ENCODE assay signal across 8 cellular contexts in genomic region chr9:19457694-19458009, GRCh38. TPM values are rescaled to one million over a fixed set of nuclear protein-coding genes. Genes with fewer than 3 reads are reported as not detected.
DNase-seq lines count a peak whose midpoint lies in the region; ATAC-seq and TF ChIP-seq lines count a peak whose summit lies in the region.

No MANE protein-coding gene starts in this region.

- H4K91ac ChIP-seq in neuronal stem cell (ENCODE audit: low read depth, low read length, poor library complexity) = no peak overlapping the region

- H2AK5ac ChIP-seq in neuronal stem cell (ENCODE audit: low read depth, low read length) = no peak overlapping the region

- POLR2A ChIA-PET in activated CD4-positive, alpha-beta memory T cell treated with anti-CD3 and anti-CD28 coated beads, Interleukin-2, amount 10 ng/mL, durations not matched to agents 7 days and 5 days (lab: Charles Lee) = interaction anchor here (0.7 to 2.1 kb wide), 2 partner anchors 78 to 372 kb away, joined by 3 to 17 read pairs; partner anchors contain the start of gene RPS6

- H3K27me3 ChIP-seq in neuronal stem cell (ENCODE audit: control insufficient read depth in 3 of 3, insufficient read depth in 3 of 3, low read depth in 1 of 3, low read length in 3 of 3) = peaks cover 0 to 6% (median 0%) of the 10 kb centered on the region in 3 experiments

- H3K36me3 ChIP-seq in neuronal stem cell (replicated peaks in 1 of 2; ENCODE audit: control insufficient read depth in 2 of 2, insufficient read depth in 2 of 2, low read length in 2 of 2) = no peaks in the 10 kb centered on the region

- DNase-seq in HFFc6 (no peak), neuronal stem cell (ENCODE audit: low spot score) (no peak), GM19240 (ENCODE audit: insufficient read length, low spot score) (no peak), SHP77 treated with DMSO at 0.1 percent for 48 hours (lab: John Stamatoyannopoulos, UW) (no peak), NCI-H446 (lab: John Stamatoyannopoulos, UW) (no peak)
- no peak for DNase-seq in activated CD4-positive, alpha-beta memory T cell treated with anti-CD3 and anti-CD28 coated beads, Interleukin-2, amount 10 ng/mL, durations not matched to agents 7 days and 5 days

- H3K27ac ChIP-seq in neuronal stem cell (replicated peaks; ENCODE audit: low read length) = no peak overlapping the region

- no peak; the same call in 1 of the 2 replicates for TF ChIP-seq CTCF in HFFc6 (IDR thresholded peaks at IDR 0.05)

- H3K9me3 Mint-ChIP-seq in HFFc6 = no peaks in the 10 kb centered on the region
- H3K9me3 Mint-ChIP-seq in activated CD4-positive, alpha-beta memory T cell treated with anti-CD3 and anti-CD28 coated beads, Interleukin-2, amount 10 ng/mL, durations not matched to agents 7 days and 5 days = no peaks in the 10 kb centered on the region

- H4K8ac ChIP-seq in neuronal stem cell (ENCODE audit: low read depth, low read length) = no peak overlapping the region

- H2BK12ac ChIP-seq in neuronal stem cell (ENCODE audit: low read length) = no peak overlapping the region

- H3K4me1 ChIP-seq in neuronal stem cell (ENCODE audit: control insufficient read depth in 2 of 2, insufficient read depth in 1 of 2, low read depth in 1 of 2, low read length in 2 of 2) = peaks cover 0 to 2% of the 10 kb centered on the region in 2 donors

- H3K4me3 Mint-ChIP-seq in HFFc6 = peak overlapping the region; percentile 84
- peak overlapping the region; percentile 6 for H3K4me3 Mint-ChIP-seq in activated CD4-positive, alpha-beta memory T cell treated with anti-CD3 and anti-CD28 coated beads, Interleukin-2, amount 10 ng/mL, durations not matched to agents 7 days and 5 days

- H3K18ac ChIP-seq in neuronal stem cell (ENCODE audit: low read length) = no peak overlapping the region

- no peak overlapping the region for H3K4me2 ChIP-seq in neuronal stem cell (ENCODE audit: insufficient read depth, low read length, poor library complexity, severe bottlenecking)

- H3K4me3 ChIP-seq in neuronal stem cell (ENCODE audit: low read length in 2 of 2) = no peak overlapping the region

- WGBS in neuronal stem cell (ENCODE audit: extremely low coverage in 2 of 2, insufficient read length in 2 of 2, insufficient replicate concordance in 1 of 2), 2 donors = no CpG with 5 or more reads among the region's 5 CpGs

- H3K27ac Mint-ChIP-seq in HFFc6 = no peak overlapping the region
- no peak overlapping the region for H3K27ac Mint-ChIP-seq in activated CD4-positive, alpha-beta memory T cell treated with anti-CD3 and anti-CD28 coated beads, Interleukin-2, amount 10 ng/mL, durations not matched to agents 7 days and 5 days

- no peak overlapping the region for H3K23ac ChIP-seq in neuronal stem cell (ENCODE audit: low read depth, low read length, poor library complexity)

- H3K9me3 ChIP-seq in neuronal stem cell (replicated peaks in 1 of 2; ENCODE audit: control insufficient read depth in 2 of 2, insufficient read depth in 1 of 2, low read depth in 1 of 2, low read length in 2 of 2) = no peaks in the 10 kb centered on the region

- no peak overlapping the region for H2BK15ac ChIP-seq in neuronal stem cell (ENCODE audit: low read length)

- ATAC-seq in GM18517 (IDR thresholded peaks at IDR 0.05; ENCODE audit: unreplicated experiment) (peak; percentile 14), HG03039 (IDR thresholded peaks at IDR 0.05; ENCODE audit: unreplicated experiment) (no peak)

- no peaks in the 10 kb centered on the region for H3K36me3 Mint-ChIP-seq in HFFc6 (ENCODE audit: low read depth)
- H3K36me3 Mint-ChIP-seq in activated CD4-positive, alpha-beta memory T cell treated with anti-CD3 and anti-CD28 coated beads, Interleukin-2, amount 10 ng/mL, durations not matched to agents 7 days and 5 days (ENCODE audit: low read depth) = no peaks in the 10 kb centered on the region

- H2BK5ac ChIP-seq in neuronal stem cell (ENCODE audit: low read length) = no peak overlapping the region

- H3K4ac ChIP-seq in neuronal stem cell (ENCODE audit: low read length) = no peak overlapping the region

- H3K27me3 Mint-ChIP-seq in HFFc6 (ENCODE audit: insufficient read depth) = peaks cover 2% of the 10 kb centered on the region
- no peaks in the 10 kb centered on the region for H3K27me3 Mint-ChIP-seq in activated CD4-positive, alpha-beta memory T cell treated with anti-CD3 and anti-CD28 coated beads, Interleukin-2, amount 10 ng/mL, durations not matched to agents 7 days and 5 days

- H3K4me1 Mint-ChIP-seq in HFFc6 (ENCODE audit: low read depth) = peaks cover 10% of the 10 kb centered on the region
- peaks cover 14% of the 10 kb centered on the region for H3K4me1 Mint-ChIP-seq in activated CD4-positive, alpha-beta memory T cell treated with anti-CD3 and anti-CD28 coated beads, Interleukin-2, amount 10 ng/mL, durations not matched to agents 7 days and 5 days

- no peak overlapping the region for H3K14ac ChIP-seq in neuronal stem cell (ENCODE audit: low read length)

- CTCF ChIA-PET in activated CD4-positive, alpha-beta memory T cell treated with anti-CD3 and anti-CD28 coated beads, Interleukin-2, amount 10 ng/mL, durations not matched to agents 7 days and 5 days (lab: Charles Lee) = interaction anchor here (0.6 to 3.4 kb wide), 30 partner anchors 9 to 1203 kb away, joined by 3 to 24 read pairs (median 4); partner anchors contain the start of genes ACER2, RPS6 and RRAGA

- no peak overlapping the region for H2BK120ac ChIP-seq in neuronal stem cell (ENCODE audit: low read depth, low read length)

- no peaks in the 10 kb centered on the region for H3K79me1 ChIP-seq in neuronal stem cell (ENCODE audit: low read depth, low read length)

- H3K9ac ChIP-seq in neuronal stem cell (ENCODE audit: low read depth, low read length, poor library complexity) = no peak overlapping the region

- peak overlapping the region; percentile 87 for H2AFZ ChIP-seq in neuronal stem cell (ENCODE audit: low read length)

RNA-seq across cellular contexts. Expression of gene ACER2, which starts 48.8 kb away (rescaled TPM):
- 1 to 10 TPM; 1.2 to 1.9 (median 1.6) TPM for total RNA-seq in HFFc6 (2021; fragmentation: NEBNext Ultra II Directional; extraction: Animal tissue kit (Norgen Biotek cat#: 25700))
- total RNA-seq in activated CD4-positive, alpha-beta memory T cell treated with anti-CD3 and anti-CD28 coated beads, Interleukin-2, amount 10 ng/mL, durations not matched to agents 7 days and 5 days = 1 to 10 TPM; 3.2 to 3.3 TPM
- 4.5 TPM for polyA plus RNA-seq in neuronal stem cell (2013, experiment 1 of 2)
- 4.6 TPM for polyA plus RNA-seq in neuronal stem cell (2013, experiment 2 of 2)
